1 cellular context compared by ENCODE assay signal in the genomic region with DNA sequence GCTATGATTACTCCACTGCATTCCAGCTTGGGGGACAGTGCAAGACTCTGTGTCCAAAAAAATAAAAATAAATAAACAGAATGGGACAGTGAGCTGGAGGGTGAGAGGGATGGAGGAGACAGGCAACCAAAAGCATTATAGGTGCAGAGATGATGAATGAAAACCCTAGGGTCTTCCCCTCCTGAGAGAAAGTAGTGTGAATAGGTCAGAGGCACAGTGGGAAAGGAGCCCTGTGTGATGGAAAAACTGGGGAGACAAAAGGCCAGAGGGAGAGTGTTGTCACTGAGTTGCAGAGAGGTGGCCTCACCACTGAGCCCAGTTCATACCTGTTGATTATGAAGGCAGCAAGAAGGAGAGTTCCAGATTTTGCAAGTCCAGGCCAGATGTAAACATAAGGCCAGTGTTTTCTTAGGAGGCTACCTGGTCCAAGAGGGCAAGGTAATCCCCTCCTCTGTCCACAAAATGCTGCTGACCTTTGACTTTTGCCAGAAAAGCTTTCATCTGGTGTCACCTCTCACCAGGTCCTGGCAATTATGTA.
TF ChIP-seq lines count a peak whose summit lies in the region.

No MANE protein-coding gene starts in this region.

TF ChIP-seq in HepG2, 621 proteins besides CTCF, POLR2A, EP300 and RAD21 (continued from another document and continues in another):
- TF ChIP-seq, protein P1, sequence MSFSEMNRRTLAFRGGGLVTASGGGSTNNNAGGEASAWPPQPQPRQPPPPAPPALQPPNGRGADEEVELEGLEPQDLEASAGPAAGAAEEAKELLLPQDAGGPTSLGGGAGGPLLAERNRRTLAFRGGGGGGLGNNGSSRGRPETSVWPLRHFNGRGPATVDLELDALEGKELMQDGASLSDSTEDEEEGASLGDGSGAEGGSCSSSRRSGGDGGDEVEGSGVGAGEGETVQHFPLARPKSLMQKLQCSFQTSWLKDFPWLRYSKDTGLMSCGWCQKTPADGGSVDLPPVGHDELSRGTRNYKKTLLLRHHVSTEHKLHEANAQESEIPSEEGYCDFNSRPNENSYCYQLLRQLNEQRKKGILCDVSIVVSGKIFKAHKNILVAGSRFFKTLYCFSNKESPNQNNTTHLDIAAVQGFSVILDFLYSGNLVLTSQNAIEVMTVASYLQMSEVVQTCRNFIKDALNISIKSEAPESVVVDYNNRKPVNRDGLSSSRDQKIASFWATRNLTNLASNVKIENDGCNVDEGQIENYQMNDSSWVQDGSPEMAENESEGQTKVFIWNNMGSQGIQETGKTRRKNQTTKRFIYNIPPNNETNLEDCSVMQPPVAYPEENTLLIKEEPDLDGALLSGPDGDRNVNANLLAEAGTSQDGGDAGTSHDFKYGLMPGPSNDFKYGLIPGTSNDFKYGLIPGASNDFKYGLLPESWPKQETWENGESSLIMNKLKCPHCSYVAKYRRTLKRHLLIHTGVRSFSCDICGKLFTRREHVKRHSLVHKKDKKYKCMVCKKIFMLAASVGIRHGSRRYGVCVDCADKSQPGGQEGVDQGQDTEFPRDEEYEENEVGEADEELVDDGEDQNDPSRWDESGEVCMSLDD (CRISPR knock-in tag; IDR thresholded peaks at IDR 0.05; ENCODE audit: borderline replicate concordance): no peak
- no peak for TF ChIP-seq ATM (IDR thresholded peaks at IDR 0.05; ENCODE audit: borderline replicate concordance)
- TF ChIP-seq, protein P2, sequence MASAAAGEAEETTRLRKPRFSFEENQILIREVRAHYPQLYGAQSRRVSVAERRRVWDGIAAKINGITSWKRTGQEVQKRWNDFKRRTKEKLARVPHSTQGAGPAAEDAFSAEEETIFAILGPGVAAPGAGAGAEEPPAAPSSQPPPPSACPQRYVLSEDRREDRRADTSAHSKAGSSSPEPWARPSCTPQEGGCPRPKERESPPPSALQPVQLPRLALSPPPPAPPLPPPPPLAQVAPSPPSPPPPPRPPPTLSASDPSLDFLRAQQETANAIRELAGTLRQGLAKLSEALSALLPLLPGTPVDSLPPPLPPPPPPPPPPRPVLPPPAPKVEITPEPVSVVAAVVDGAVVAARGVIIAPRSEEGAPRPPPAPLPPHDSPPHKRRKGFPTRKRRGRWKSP (CRISPR knock-in tag; IDR thresholded peaks at IDR 0.05): no peak; the same call in 1 of the 2 replicates
- no peak for TF ChIP-seq ZKSCAN5 (CRISPR knock-in tag; IDR thresholded peaks at IDR 0.05)
- TF ChIP-seq ZNF326 (CRISPR knock-in tag; IDR thresholded peaks at IDR 0.05; ENCODE audit: borderline replicate concordance): no peak
- TF ChIP-seq ATRX (CRISPR knock-in tag; IDR thresholded peaks at IDR 0.05; ENCODE audit: borderline replicate concordance): no peak
- peak; percentile 44; the same call in 1 of the 2 replicates for TF ChIP-seq SAP130 (CRISPR knock-in tag; IDR thresholded peaks at IDR 0.05; ENCODE audit: low read depth)
- no peak for TF ChIP-seq MAF1 (CRISPR knock-in tag; IDR thresholded peaks at IDR 0.05; ENCODE audit: borderline replicate concordance)
- no peak; the same call in 1 of the 2 replicates for TF ChIP-seq ZNF746 (CRISPR knock-in tag; IDR thresholded peaks at IDR 0.05)
- no peak for TF ChIP-seq KLF11 (CRISPR knock-in tag; IDR thresholded peaks at IDR 0.05)
- TF ChIP-seq SOX5 (CRISPR knock-in tag; IDR thresholded peaks at IDR 0.05; ENCODE audit: borderline replicate concordance): peak; percentile 74
- TF ChIP-seq CBX5 (CRISPR knock-in tag; IDR thresholded peaks at IDR 0.05; ENCODE audit: borderline replicate concordance): peak; percentile 41; the same call in 1 of the 2 replicates
- TF ChIP-seq, protein P3, sequence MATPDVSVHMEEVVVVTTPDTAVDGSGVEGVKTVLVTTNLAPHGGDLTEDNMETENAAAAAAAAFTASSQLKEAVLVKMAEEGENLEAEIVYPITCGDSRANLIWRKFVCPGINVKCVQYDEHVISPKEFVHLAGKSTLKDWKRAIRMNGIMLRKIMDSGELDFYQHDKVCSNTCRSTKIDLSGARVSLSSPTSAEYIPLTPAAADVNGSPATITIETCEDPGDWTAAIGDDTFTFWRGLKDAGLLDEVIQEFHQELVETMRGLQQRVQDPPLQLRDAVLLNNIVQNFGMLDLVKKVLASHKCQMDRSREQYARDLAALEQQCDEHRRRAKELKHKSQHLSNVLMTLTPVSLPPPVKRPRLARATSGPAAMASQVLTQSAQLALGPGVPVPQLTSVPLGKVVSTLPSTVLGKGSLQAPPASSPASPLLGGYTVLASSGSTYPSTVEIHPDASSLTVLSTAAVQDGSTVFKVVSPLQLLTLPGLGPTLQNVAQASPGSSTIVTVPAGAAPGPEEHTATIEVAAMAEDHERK (CRISPR knock-in tag; IDR thresholded peaks at IDR 0.05; ENCODE audit: low read depth): no peak
- peak; percentile 57; the same call in 1 of the 2 replicates for TF ChIP-seq MEIS2 (CRISPR knock-in tag; IDR thresholded peaks at IDR 0.05)
- TF ChIP-seq FLYWCH1 (CRISPR knock-in tag; IDR thresholded peaks at IDR 0.05): no peak
- no peak for TF ChIP-seq ZNF543 (CRISPR knock-in tag; IDR thresholded peaks at IDR 0.05)
- TF ChIP-seq, protein P4, sequence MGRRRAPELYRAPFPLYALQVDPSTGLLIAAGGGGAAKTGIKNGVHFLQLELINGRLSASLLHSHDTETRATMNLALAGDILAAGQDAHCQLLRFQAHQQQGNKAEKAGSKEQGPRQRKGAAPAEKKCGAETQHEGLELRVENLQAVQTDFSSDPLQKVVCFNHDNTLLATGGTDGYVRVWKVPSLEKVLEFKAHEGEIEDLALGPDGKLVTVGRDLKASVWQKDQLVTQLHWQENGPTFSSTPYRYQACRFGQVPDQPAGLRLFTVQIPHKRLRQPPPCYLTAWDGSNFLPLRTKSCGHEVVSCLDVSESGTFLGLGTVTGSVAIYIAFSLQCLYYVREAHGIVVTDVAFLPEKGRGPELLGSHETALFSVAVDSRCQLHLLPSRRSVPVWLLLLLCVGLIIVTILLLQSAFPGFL (CRISPR knock-in tag; IDR thresholded peaks at IDR 0.05): no peak
- TF ChIP-seq ISX (CRISPR knock-in tag; conservative IDR thresholded peaks at IDR 0.05): no peak
- TF ChIP-seq, protein P5, sequence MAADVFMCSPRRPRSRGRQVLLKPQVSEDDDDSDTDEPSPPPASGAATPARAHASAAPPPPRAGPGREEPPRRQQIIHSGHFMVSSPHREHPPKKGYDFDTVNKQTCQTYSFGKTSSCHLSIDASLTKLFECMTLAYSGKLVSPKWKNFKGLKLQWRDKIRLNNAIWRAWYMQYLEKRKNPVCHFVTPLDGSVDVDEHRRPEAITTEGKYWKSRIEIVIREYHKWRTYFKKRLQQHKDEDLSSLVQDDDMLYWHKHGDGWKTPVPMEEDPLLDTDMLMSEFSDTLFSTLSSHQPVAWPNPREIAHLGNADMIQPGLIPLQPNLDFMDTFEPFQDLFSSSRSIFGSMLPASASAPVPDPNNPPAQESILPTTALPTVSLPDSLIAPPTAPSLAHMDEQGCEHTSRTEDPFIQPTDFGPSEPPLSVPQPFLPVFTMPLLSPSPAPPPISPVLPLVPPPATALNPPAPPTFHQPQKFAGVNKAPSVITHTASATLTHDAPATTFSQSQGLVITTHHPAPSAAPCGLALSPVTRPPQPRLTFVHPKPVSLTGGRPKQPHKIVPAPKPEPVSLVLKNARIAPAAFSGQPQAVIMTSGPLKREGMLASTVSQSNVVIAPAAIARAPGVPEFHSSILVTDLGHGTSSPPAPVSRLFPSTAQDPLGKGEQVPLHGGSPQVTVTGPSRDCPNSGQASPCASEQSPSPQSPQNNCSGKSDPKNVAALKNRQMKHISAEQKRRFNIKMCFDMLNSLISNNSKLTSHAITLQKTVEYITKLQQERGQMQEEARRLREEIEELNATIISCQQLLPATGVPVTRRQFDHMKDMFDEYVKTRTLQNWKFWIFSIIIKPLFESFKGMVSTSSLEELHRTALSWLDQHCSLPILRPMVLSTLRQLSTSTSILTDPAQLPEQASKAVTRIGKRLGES (CRISPR knock-in tag; IDR thresholded peaks at IDR 0.05; ENCODE audit: borderline replicate concordance): 0 out of 2 replicates have a peak, but pooled peaks have one; percentile 11
- no peak for TF ChIP-seq ZNF598 (CRISPR knock-in tag; IDR thresholded peaks at IDR 0.05; ENCODE audit: borderline replicate concordance)
- TF ChIP-seq, protein P6, sequence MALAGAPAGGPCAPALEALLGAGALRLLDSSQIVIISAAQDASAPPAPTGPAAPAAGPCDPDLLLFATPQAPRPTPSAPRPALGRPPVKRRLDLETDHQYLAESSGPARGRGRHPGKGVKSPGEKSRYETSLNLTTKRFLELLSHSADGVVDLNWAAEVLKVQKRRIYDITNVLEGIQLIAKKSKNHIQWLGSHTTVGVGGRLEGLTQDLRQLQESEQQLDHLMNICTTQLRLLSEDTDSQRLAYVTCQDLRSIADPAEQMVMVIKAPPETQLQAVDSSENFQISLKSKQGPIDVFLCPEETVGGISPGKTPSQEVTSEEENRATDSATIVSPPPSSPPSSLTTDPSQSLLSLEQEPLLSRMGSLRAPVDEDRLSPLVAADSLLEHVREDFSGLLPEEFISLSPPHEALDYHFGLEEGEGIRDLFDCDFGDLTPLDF (CRISPR knock-in tag; IDR thresholded peaks at IDR 0.05): no peak
- TF ChIP-seq ZNF816 (CRISPR knock-in tag; IDR thresholded peaks at IDR 0.05; ENCODE audit: borderline replicate concordance): no peak
- no peak for TF ChIP-seq NPAS2 (CRISPR knock-in tag; IDR thresholded peaks at IDR 0.05; ENCODE audit: borderline replicate concordance)
- TF ChIP-seq FOXC1 (CRISPR knock-in tag; IDR thresholded peaks at IDR 0.05; ENCODE audit: borderline replicate concordance): 0 out of 2 replicates have a peak, but pooled peaks have one; percentile 49
- TF ChIP-seq TAF15 (IDR thresholded peaks at IDR 0.05; ENCODE audit: low read depth, low read length, poor library complexity, severe bottlenecking): no peak
- TF ChIP-seq, protein P7, sequence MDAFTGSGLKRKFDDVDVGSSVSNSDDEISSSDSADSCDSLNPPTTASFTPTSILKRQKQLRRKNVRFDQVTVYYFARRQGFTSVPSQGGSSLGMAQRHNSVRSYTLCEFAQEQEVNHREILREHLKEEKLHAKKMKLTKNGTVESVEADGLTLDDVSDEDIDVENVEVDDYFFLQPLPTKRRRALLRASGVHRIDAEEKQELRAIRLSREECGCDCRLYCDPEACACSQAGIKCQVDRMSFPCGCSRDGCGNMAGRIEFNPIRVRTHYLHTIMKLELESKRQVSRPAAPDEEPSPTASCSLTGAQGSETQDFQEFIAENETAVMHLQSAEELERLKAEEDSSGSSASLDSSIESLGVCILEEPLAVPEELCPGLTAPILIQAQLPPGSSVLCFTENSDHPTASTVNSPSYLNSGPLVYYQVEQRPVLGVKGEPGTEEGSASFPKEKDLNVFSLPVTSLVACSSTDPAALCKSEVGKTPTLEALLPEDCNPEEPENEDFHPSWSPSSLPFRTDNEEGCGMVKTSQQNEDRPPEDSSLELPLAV (CRISPR knock-in tag; conservative IDR thresholded peaks at IDR 0.05; ENCODE audit: low read depth): no peak
- TF ChIP-seq PHB2 (IDR thresholded peaks at IDR 0.05; ENCODE audit: partially characterized antibody): no peak
- TF ChIP-seq, protein P8, sequence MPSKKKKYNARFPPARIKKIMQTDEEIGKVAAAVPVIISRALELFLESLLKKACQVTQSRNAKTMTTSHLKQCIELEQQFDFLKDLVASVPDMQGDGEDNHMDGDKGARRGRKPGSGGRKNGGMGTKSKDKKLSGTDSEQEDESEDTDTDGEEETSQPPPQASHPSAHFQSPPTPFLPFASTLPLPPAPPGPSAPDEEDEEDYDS (CRISPR knock-in tag; IDR thresholded peaks at IDR 0.05): no peak
- peak; percentile 82; the same call in 1 of the 2 replicates for TF ChIP-seq RXRA (CRISPR knock-in tag; IDR thresholded peaks at IDR 0.05)
- TF ChIP-seq ZNF883 (CRISPR knock-in tag; IDR thresholded peaks at IDR 0.05; ENCODE audit: not compliant biosample characterization): no peak
- TF ChIP-seq, protein P9, sequence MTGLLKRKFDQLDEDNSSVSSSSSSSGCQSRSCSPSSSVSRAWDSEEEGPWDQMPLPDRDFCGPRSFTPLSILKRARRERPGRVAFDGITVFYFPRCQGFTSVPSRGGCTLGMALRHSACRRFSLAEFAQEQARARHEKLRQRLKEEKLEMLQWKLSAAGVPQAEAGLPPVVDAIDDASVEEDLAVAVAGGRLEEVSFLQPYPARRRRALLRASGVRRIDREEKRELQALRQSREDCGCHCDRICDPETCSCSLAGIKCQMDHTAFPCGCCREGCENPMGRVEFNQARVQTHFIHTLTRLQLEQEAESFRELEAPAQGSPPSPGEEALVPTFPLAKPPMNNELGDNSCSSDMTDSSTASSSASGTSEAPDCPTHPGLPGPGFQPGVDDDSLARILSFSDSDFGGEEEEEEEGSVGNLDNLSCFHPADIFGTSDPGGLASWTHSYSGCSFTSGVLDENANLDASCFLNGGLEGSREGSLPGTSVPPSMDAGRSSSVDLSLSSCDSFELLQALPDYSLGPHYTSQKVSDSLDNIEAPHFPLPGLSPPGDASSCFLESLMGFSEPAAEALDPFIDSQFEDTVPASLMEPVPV (CRISPR knock-in tag; IDR thresholded peaks at IDR 0.05): no peak
- TF ChIP-seq, protein P10, sequence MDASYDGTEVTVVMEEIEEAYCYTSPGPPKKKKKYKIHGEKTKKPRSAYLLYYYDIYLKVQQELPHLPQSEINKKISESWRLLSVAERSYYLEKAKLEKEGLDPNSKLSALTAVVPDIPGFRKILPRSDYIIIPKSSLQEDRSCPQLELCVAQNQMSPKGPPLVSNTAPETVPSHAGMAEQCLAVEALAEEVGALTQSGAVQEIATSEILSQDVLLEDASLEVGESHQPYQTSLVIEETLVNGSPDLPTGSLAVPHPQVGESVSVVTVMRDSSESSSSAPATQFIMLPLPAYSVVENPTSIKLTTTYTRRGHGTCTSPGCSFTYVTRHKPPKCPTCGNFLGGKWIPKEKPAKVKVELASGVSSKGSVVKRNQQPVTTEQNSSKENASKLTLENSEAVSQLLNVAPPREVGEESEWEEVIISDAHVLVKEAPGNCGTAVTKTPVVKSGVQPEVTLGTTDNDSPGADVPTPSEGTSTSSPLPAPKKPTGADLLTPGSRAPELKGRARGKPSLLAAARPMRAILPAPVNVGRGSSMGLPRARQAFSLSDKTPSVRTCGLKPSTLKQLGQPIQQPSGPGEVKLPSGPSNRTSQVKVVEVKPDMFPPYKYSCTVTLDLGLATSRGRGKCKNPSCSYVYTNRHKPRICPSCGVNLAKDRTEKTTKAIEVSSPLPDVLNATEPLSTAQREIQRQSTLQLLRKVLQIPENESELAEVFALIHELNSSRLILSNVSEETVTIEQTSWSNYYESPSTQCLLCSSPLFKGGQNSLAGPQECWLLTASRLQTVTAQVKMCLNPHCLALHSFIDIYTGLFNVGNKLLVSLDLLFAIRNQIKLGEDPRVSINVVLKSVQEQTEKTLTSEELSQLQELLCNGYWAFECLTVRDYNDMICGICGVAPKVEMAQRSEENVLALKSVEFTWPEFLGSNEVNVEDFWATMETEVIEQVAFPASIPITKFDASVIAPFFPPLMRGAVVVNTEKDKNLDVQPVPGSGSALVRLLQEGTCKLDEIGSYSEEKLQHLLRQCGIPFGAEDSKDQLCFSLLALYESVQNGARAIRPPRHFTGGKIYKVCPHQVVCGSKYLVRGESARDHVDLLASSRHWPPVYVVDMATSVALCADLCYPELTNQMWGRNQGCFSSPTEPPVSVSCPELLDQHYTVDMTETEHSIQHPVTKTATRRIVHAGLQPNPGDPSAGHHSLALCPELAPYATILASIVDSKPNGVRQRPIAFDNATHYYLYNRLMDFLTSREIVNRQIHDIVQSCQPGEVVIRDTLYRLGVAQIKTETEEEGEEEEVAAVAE (CRISPR knock-in tag; IDR thresholded peaks at IDR 0.05; ENCODE audit: borderline replicate concordance): peak; percentile 80; the same call in 1 of the 2 replicates
- TF ChIP-seq JUNB (CRISPR knock-in tag; IDR thresholded peaks at IDR 0.05; ENCODE audit: borderline replicate concordance): no peak
